1 cellular context compared by ENCODE assay signal in the genomic region with DNA sequence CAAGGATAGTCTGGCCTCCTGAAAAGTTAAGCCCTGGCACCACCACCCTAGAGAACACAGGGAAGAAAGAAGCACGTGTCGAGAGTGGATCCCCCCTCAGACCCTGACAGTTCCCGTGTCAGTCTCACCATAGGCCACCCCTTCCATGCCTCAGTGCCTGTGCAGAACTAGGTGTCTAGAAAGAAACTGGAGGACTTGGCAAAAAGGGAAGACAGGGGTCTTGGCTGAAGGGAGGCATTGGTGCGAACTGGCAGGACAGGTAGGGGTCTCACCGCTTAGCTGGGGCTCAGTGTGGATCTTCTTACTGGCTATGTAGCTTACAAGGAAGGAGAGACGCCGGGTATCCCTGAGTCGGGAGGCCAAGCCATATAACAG.
TF ChIP-seq lines count a peak whose summit lies in the region.

No MANE protein-coding gene starts in this region.

TF ChIP-seq in HepG2, 621 proteins besides CTCF, POLR2A, EP300 and RAD21 (continued from another document):
- TF ChIP-seq, protein P1, sequence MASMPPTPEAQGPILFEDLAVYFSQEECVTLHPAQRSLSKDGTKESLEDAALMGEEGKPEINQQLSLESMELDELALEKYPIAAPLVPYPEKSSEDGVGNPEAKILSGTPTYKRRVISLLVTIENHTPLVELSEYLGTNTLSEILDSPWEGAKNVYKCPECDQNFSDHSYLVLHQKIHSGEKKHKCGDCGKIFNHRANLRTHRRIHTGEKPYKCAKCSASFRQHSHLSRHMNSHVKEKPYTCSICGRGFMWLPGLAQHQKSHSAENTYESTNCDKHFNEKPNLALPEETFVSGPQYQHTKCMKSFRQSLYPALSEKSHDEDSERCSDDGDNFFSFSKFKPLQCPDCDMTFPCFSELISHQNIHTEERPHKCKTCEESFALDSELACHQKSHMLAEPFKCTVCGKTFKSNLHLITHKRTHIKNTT (CRISPR knock-in tag; IDR thresholded peaks at IDR 0.05), result no peak
- TF ChIP-seq POGZ (CRISPR knock-in tag; IDR thresholded peaks at IDR 0.05) (no peak), KDM6A (CRISPR knock-in tag; IDR thresholded peaks at IDR 0.05; ENCODE audit: low read depth) (no peak), ZNF737 (CRISPR knock-in tag; IDR thresholded peaks at IDR 0.05; ENCODE audit: borderline replicate concordance) (no peak), KLF13 (CRISPR knock-in tag; IDR thresholded peaks at IDR 0.05) (no peak), KLF11 (CRISPR knock-in tag; IDR thresholded peaks at IDR 0.05) (no peak), ZC3H13 (CRISPR knock-in tag; IDR thresholded peaks at IDR 0.05) (no peak), KDM3A (CRISPR knock-in tag; IDR thresholded peaks at IDR 0.05; ENCODE audit: low read depth) (no peak), FOSL1 (CRISPR knock-in tag; IDR thresholded peaks at IDR 0.05; ENCODE audit: borderline replicate concordance) (no peak), ZC3H4 (CRISPR knock-in tag; IDR thresholded peaks at IDR 0.05; ENCODE audit: borderline replicate concordance) (no peak)
- TF ChIP-seq, protein P2, sequence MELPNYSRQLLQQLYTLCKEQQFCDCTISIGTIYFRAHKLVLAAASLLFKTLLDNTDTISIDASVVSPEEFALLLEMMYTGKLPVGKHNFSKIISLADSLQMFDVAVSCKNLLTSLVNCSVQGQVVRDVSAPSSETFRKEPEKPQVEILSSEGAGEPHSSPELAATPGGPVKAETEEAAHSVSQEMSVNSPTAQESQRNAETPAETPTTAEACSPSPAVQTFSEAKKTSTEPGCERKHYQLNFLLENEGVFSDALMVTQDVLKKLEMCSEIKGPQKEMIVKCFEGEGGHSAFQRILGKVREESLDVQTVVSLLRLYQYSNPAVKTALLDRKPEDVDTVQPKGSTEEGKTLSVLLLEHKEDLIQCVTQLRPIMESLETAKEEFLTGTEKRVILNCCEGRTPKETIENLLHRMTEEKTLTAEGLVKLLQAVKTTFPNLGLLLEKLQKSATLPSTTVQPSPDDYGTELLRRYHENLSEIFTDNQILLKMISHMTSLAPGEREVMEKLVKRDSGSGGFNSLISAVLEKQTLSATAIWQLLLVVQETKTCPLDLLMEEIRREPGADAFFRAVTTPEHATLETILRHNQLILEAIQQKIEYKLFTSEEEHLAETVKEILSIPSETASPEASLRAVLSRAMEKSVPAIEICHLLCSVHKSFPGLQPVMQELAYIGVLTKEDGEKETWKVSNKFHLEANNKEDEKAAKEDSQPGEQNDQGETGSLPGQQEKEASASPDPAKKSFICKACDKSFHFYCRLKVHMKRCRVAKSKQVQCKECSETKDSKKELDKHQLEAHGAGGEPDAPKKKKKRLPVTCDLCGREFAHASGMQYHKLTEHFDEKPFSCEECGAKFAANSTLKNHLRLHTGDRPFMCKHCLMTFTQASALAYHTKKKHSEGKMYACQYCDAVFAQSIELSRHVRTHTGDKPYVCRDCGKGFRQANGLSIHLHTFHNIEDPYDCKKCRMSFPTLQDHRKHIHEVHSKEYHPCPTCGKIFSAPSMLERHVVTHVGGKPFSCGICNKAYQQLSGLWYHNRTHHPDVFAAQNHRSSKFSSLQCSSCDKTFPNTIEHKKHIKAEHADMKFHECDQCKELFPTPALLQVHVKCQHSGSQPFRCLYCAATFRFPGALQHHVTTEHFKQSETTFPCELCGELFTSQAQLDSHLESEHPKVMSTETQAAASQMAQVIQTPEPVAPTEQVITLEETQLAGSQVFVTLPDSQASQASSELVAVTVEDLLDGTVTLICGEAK (IDR thresholded peaks at IDR 0.05), result no peak
- TF ChIP-seq, protein P2 (CRISPR knock-in tag; IDR thresholded peaks at IDR 0.05), result no peak
